26 cellular contexts compared by ENCODE assay signal in genomic region chr2:141280037-141280436, GRCh38.
"Had no signal": no experiment of that assay in that cellular context is flagged by ENCODE, and none has a peak within 500 bp of the region (broad histone marks: within the 10 kb centered on the region; RNA-seq: fewer than 3 reads in every experiment).

No MANE protein-coding gene starts in this region.

- H3K27me3 Mint-ChIP-seq: activated CD4-positive, alpha-beta memory T cell treated with anti-CD3 and anti-CD28 coated beads for 36 hours; activated CD4-positive, alpha-beta T cell treated with anti-CD3 and anti-CD28 coated beads, Interleukin-2, amount 10 ng/mL, durations not matched to agents 7 days and 5 days; activated naive CD8-positive, alpha-beta T cell treated with anti-CD3 and anti-CD28 coated beads, Interleukin-2, amount 50 U/mL, for 24 hours; T-cell had no signal

- H3K36me3 Mint-ChIP-seq: activated CD4-positive, alpha-beta memory T cell treated with anti-CD3 and anti-CD28 coated beads for 36 hours; activated naive CD4-positive, alpha-beta T cell treated with anti-CD3 and anti-CD28 coated beads, Interleukin-2, amount 50 U/mL, for 72 hours; T-cell had no signal

- H3K27ac Mint-ChIP-seq: activated CD4-positive, alpha-beta memory T cell treated with anti-CD3 and anti-CD28 coated beads for 36 hours; activated CD4-positive, alpha-beta T cell treated with anti-CD3 and anti-CD28 coated beads, Interleukin-2, amount 10 ng/mL, durations not matched to agents 7 days and 5 days; activated naive CD4-positive, alpha-beta T cell treated with anti-CD3 and anti-CD28 coated beads, Interleukin-2, amount 50 U/mL, for 72 hours; activated naive CD8-positive, alpha-beta T cell treated with anti-CD3 and anti-CD28 coated beads, Interleukin-2, amount 50 U/mL, for 24 hours; T-cell had no signal

- H3K4me1 Mint-ChIP-seq: activated CD4-positive, alpha-beta T cell treated with anti-CD3 and anti-CD28 coated beads, Interleukin-2, amount 10 ng/mL, durations not matched to agents 7 days and 5 days; activated naive CD8-positive, alpha-beta T cell treated with anti-CD3 and anti-CD28 coated beads, Interleukin-2, amount 50 U/mL, for 24 hours; T-cell had no signal

- H3K36me3 ChIP-seq: brain microvascular endothelial cell, cardiac muscle cell had no signal

- H3K4me3 Mint-ChIP-seq: activated CD4-positive, alpha-beta memory T cell treated with anti-CD3 and anti-CD28 coated beads for 36 hours; activated CD4-positive, alpha-beta T cell treated with anti-CD3 and anti-CD28 coated beads, Interleukin-2, amount 10 ng/mL, durations not matched to agents 7 days and 5 days; activated naive CD8-positive, alpha-beta T cell treated with anti-CD3 and anti-CD28 coated beads, Interleukin-2, amount 50 U/mL, for 24 hours; activated T-cell treated with anti-CD3 and anti-CD28 coated beads, Interleukin-2, amount 50 U/mL, for 4 hours; T-cell had no signal

- ATAC-seq: activated naive CD4-positive, alpha-beta T cell treated with anti-CD3 and anti-CD28 coated beads, Interleukin-2, amount 50 U/mL, for 72 hours; activated naive CD8-positive, alpha-beta T cell treated with anti-CD3 and anti-CD28 coated beads, Interleukin-2, amount 50 U/mL, for 24 hours; activated T-cell treated with anti-CD3 and anti-CD28 coated beads, Interleukin-2, amount 50 U/mL, for 4 hours; T-cell had no signal

- H3K27ac ChIP-seq: brain microvascular endothelial cell, cardiac muscle cell, SK-N-MC had no signal

- H3K4me3 ChIP-seq: cardiac muscle cell, SK-N-MC had no signal

- DNase-seq: activated CD4-positive, alpha-beta memory T cell treated with anti-CD3 and anti-CD28 coated beads for 36 hours; activated CD4-positive, alpha-beta T cell treated with anti-CD3 and anti-CD28 coated beads, Interleukin-2, amount 10 ng/mL, durations not matched to agents 7 days and 5 days; activated CD4-positive, CD25-positive, alpha-beta regulatory T cell; activated CD8-positive, alpha-beta memory T cell treated with anti-CD3 and anti-CD28 coated beads for 24 hours; activated effector memory CD4-positive, alpha-beta T cell treated with anti-CD3 and anti-CD28 coated beads, Interleukin-2, amount 50 U/mL, for 16 hours; activated naive CD4-positive, alpha-beta T cell treated with Interleukin-2 at 50 U/mL for 16 hours; activated naive CD8-positive, alpha-beta T cell treated with anti-CD3 and anti-CD28 coated beads, Interleukin-2, amount 50 U/mL, for 24 hours; activated T-cell treated with anti-CD3 and anti-CD28 coated beads, Interleukin-2, amount 50 U/mL, for 4 hours; amygdala; brain microvascular endothelial cell; Kasumi-1; KBM-7; NCI-H1092 treated with DMSO at 0.1 percent for 48 hours; NCI-H1417 treated with DMSO at 0.1 percent for 48 hours; NCI-H187; NCI-H2081 treated with DMSO at 0.1 percent for 48 hours; NCI-H345; NCI-H510A treated with DMSO at 0.1 percent for 48 hours; NCI-H774; SIG-M5; T-cell; T-helper 2 cell; T1000 had no signal

- H3K27me3 ChIP-seq: brain microvascular endothelial cell, cardiac muscle cell had no signal
